Comparison of ENCODE assay signal across 1 cellular context in genomic region chr3:43894176-43895049, GRCh38.
A peak's percentile ranks its signal among the peaks of the same experiment; 100 is the strongest.
TF ChIP-seq lines count a peak whose summit lies in the region.

No MANE protein-coding gene starts in this region.

TF ChIP-seq in WTC11, 78 proteins besides CTCF, POLR2A, EP300 and RAD21 (continued from another document and continues in another):
- TF ChIP-seq ZNF281 (CRISPR knock-in tag; IDR thresholded peaks at IDR 0.05), result peak; percentile 30; the same call in 1 of the 2 replicates
- TF ChIP-seq, protein P1, sequence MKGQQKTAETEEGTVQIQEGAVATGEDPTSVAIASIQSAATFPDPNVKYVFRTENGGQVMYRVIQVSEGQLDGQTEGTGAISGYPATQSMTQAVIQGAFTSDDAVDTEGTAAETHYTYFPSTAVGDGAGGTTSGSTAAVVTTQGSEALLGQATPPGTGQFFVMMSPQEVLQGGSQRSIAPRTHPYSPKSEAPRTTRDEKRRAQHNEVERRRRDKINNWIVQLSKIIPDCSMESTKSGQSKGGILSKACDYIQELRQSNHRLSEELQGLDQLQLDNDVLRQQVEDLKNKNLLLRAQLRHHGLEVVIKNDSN (CRISPR knock-in tag; IDR thresholded peaks at IDR 0.05), result peak; percentile 77; the same call in 1 of the 2 replicates
- TF ChIP-seq, protein P2, sequence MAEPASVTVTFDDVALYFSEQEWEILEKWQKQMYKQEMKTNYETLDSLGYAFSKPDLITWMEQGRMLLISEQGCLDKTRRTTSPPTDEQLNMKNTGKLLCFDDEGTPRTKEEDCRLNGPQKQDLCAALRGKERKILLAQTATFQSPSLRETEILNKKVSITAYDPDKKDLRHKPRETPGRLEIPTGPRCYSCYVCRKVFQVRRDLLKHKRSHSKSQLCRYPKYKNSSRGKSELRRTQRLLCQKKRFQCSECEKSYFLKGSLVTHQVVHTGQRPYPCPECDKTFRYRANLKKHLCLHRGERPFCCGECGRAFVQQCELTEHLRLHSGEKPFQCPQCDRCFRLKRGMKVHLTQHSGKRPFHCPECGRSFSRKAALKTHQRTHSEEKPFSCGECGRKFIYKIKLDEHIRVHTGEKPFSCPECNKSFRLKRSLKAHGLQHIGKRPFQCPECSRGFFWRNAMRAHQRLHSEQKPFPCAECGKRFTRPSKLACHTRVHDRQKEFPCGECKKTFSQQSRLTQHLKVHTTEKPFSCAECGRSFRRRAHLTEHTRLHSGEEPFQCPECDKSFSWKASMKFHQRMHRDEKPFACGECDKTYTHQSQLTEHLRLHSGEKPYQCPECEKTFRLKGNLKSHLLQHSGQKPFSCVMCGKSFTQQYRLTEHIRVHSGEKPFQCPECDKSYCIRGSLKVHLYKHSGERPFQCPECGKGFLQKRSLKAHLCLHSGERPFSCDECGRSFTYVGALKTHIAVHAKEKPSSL (CRISPR knock-in tag; conservative IDR thresholded peaks at IDR 0.05), result no peak
- TF ChIP-seq ZNF263 (CRISPR knock-in tag; IDR thresholded peaks at IDR 0.05; ENCODE audit: low read depth), result 0 out of 2 replicates have a peak, but pooled peaks have one; percentile 42
- peak; percentile 78 for TF ChIP-seq FOXK1 (CRISPR knock-in tag; IDR thresholded peaks at IDR 0.05)
- TF ChIP-seq, protein P3, sequence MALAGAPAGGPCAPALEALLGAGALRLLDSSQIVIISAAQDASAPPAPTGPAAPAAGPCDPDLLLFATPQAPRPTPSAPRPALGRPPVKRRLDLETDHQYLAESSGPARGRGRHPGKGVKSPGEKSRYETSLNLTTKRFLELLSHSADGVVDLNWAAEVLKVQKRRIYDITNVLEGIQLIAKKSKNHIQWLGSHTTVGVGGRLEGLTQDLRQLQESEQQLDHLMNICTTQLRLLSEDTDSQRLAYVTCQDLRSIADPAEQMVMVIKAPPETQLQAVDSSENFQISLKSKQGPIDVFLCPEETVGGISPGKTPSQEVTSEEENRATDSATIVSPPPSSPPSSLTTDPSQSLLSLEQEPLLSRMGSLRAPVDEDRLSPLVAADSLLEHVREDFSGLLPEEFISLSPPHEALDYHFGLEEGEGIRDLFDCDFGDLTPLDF (CRISPR knock-in tag; IDR thresholded peaks at IDR 0.05), result peak; percentile 84; the same call in 1 of the 2 replicates
- no peak for TF ChIP-seq HMGA2 (CRISPR knock-in tag; IDR thresholded peaks at IDR 0.05)
- no peak for TF ChIP-seq JAZF1 (CRISPR knock-in tag; IDR thresholded peaks at IDR 0.05)
- TF ChIP-seq OVOL2 (CRISPR knock-in tag; IDR thresholded peaks at IDR 0.05; ENCODE audit: borderline replicate concordance), result no peak
- no peak for TF ChIP-seq NR2C2 (CRISPR knock-in tag; IDR thresholded peaks at IDR 0.05)
- TF ChIP-seq CBFB (CRISPR knock-in tag; IDR thresholded peaks at IDR 0.05; ENCODE audit: low read depth), result no peak
- TF ChIP-seq PRRX2 (CRISPR knock-in tag; IDR thresholded peaks at IDR 0.05), result no peak
- no peak for TF ChIP-seq NR3C1 (CRISPR knock-in tag; conservative IDR thresholded peaks at IDR 0.05; ENCODE audit: low read depth)
- no peak for TF ChIP-seq ZNF396 (CRISPR knock-in tag; IDR thresholded peaks at IDR 0.05; ENCODE audit: borderline replicate concordance)
- peak; percentile 71; the same call in 1 of the 2 replicates for TF ChIP-seq MYBL2 (CRISPR knock-in tag; IDR thresholded peaks at IDR 0.05)
- TF ChIP-seq SMAD4 (CRISPR knock-in tag; IDR thresholded peaks at IDR 0.05), result peak; percentile 83; the same call in 1 of the 2 replicates
- TF ChIP-seq, protein P4, sequence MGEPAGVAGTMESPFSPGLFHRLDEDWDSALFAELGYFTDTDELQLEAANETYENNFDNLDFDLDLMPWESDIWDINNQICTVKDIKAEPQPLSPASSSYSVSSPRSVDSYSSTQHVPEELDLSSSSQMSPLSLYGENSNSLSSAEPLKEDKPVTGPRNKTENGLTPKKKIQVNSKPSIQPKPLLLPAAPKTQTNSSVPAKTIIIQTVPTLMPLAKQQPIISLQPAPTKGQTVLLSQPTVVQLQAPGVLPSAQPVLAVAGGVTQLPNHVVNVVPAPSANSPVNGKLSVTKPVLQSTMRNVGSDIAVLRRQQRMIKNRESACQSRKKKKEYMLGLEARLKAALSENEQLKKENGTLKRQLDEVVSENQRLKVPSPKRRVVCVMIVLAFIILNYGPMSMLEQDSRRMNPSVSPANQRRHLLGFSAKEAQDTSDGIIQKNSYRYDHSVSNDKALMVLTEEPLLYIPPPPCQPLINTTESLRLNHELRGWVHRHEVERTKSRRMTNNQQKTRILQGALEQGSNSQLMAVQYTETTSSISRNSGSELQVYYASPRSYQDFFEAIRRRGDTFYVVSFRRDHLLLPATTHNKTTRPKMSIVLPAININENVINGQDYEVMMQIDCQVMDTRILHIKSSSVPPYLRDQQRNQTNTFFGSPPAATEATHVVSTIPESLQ (CRISPR knock-in tag; IDR thresholded peaks at IDR 0.05), result no peak
- no peak for TF ChIP-seq GRHL2 (CRISPR knock-in tag; IDR thresholded peaks at IDR 0.05; ENCODE audit: insufficient replicate concordance, severe bottlenecking)
- peak; percentile 96 for TF ChIP-seq MAX (CRISPR knock-in tag; IDR thresholded peaks at IDR 0.05)
- peak; percentile 56; the same call in 1 of the 2 replicates for TF ChIP-seq ARID4B (CRISPR knock-in tag; IDR thresholded peaks at IDR 0.05; ENCODE audit: borderline replicate concordance)
- no peak for TF ChIP-seq ZNF121 (CRISPR knock-in tag; IDR thresholded peaks at IDR 0.05)
- TF ChIP-seq FOXP4 (CRISPR knock-in tag; IDR thresholded peaks at IDR 0.05), result peak; percentile 79
- no peak for TF ChIP-seq PRDM15 (CRISPR knock-in tag; IDR thresholded peaks at IDR 0.05)
- TF ChIP-seq ZNF512 (CRISPR knock-in tag; IDR thresholded peaks at IDR 0.05; ENCODE audit: borderline replicate concordance), result no peak
- no peak for TF ChIP-seq ZNF138 (CRISPR knock-in tag; conservative IDR thresholded peaks at IDR 0.05)
- peak; percentile 56; the same call in 1 of the 2 replicates for TF ChIP-seq HMGXB4 (CRISPR knock-in tag; IDR thresholded peaks at IDR 0.05)
- TF ChIP-seq NFATC4 (CRISPR knock-in tag; IDR thresholded peaks at IDR 0.05), result no peak
- no peak for TF ChIP-seq CREB1 (CRISPR knock-in tag; IDR thresholded peaks at IDR 0.05)
